Comparison of ENCODE assay signal across 17 cellular contexts in the genomic region with DNA sequence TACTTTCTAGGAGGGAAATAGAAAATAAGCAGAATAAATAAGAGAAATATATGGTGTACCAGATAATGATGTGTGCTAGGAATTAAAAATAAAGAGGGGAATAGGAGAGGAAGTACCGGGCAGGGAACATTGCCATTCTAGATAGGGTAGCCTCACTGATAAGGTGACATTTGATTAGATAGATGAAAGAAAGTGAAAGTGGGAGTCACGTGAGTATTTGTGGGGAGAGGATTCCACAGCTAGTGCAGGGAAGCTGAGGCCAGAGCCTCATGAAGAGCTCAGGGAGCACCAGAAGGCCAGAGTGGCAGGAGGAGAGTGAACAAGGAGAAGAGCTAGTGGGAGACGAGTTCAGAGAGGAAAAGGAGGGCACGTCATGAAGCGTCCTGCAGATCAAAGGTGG. TPM values are rescaled to one million over a fixed set of nuclear protein-coding genes. Genes with fewer than 3 reads are reported as not detected.
DNase-seq lines count a peak whose midpoint lies in the region; ATAC-seq and TF ChIP-seq lines count a peak whose summit lies in the region.
"Had no signal": no experiment of that assay in that cellular context is flagged by ENCODE, and none has a peak within 500 bp of the region (broad histone marks: within the 10 kb centered on the region; RNA-seq: fewer than 3 reads in every experiment).

No MANE protein-coding gene starts in this region.

- 93% methylated on average over 5 of the region's 5 CpGs for WGBS in mesenchymal stem cell
- WGBS in trophoblast cell (ENCODE audit: extremely low coverage, insufficient coverage, insufficient read length), result no CpG with 5 or more reads among the region's 5 CpGs

- H3K18ac ChIP-seq in mesenchymal stem cell (ENCODE audit: low read depth in 1 of 2, low read length in 2 of 2) (peak overlapping the region in 1 of 2 experiments; percentile 50), trophoblast cell (ENCODE audit: low read length) (no peak overlapping the region)

- H2BK120ac ChIP-seq in mesenchymal stem cell (ENCODE audit: low read depth, low read length) (no peak overlapping the region), trophoblast cell (ENCODE audit: insufficient read depth, low read length, poor library complexity) (no peak overlapping the region)

- H3K27me3 Mint-ChIP-seq in HFFc6 (ENCODE audit: insufficient read depth) (peaks cover 20% of the 10 kb centered on the region), brain (no peaks in the 10 kb centered on the region)
- no peaks in the 10 kb centered on the region for H3K27me3 Mint-ChIP-seq in stimulated activated naive CD8-positive, alpha-beta T cell treated with anti-CD3 and anti-CD28 coated beads, Interleukin-15, amount 100 ng/mL, for 72 hours

- peak overlapping the region in 1 of 2 experiments; percentile 58 for H2BK12ac ChIP-seq in mesenchymal stem cell (ENCODE audit: low read length in 2 of 2)
- no peak overlapping the region for H2BK12ac ChIP-seq in trophoblast cell (ENCODE audit: low read length)

- no peaks in the 10 kb centered on the region for H3K79me1 ChIP-seq in mesenchymal stem cell (replicated peaks; ENCODE audit: low read length, poor library complexity, severe bottlenecking)
- no peaks in the 10 kb centered on the region for H3K79me1 ChIP-seq in trophoblast cell (ENCODE audit: low read length)

- H2AK5ac ChIP-seq in mesenchymal stem cell (ENCODE audit: low read length, severe bottlenecking) (peak overlapping the region; percentile 46), trophoblast cell (ENCODE audit: low read length) (no peak overlapping the region)

- ATAC-seq in HG02610 (IDR thresholded peaks at IDR 0.05; ENCODE audit: unreplicated experiment), result no peak
- ATAC-seq in stimulated activated naive CD8-positive, alpha-beta T cell treated with anti-CD3 and anti-CD28 coated beads, Interleukin-15, amount 100 ng/mL, for 72 hours, result no peak

- peak overlapping the region; percentile 37; the same call in 1 of the 2 replicates for H3K27ac Mint-ChIP-seq in HFFc6
- peak overlapping the region; percentile 11 to 95 (median 94) for H3K27ac Mint-ChIP-seq in brain
- H3K27ac Mint-ChIP-seq in stimulated activated naive CD8-positive, alpha-beta T cell treated with anti-CD3 and anti-CD28 coated beads, Interleukin-15, amount 100 ng/mL, for 72 hours, result peak overlapping the region in 1 of 2 donors; percentile 85

- H3K4me1 Mint-ChIP-seq in HFFc6 (ENCODE audit: low read depth) (peaks cover 43% of the 10 kb centered on the region), brain (peaks cover 64% of the 10 kb centered on the region)
- H3K4me1 Mint-ChIP-seq in stimulated activated naive CD8-positive, alpha-beta T cell treated with anti-CD3 and anti-CD28 coated beads, Interleukin-15, amount 100 ng/mL, for 72 hours, result peaks cover 47% of the 10 kb centered on the region

- H2AFZ ChIP-seq in mesenchymal stem cell (ENCODE audit: low read depth, low read length) (no peak overlapping the region), trophoblast cell (ENCODE audit: insufficient read depth, low read length, poor library complexity) (no peak overlapping the region)
- H2AFZ ChIP-seq: PC-9 had no signal

- H3K9me3 ChIP-seq in mesenchymal stem cell (ENCODE audit: control insufficient read depth, low read length), result no peaks in the 10 kb centered on the region
- H3K9me3 ChIP-seq in trophoblast cell (ENCODE audit: insufficient read depth, low read depth, low read length), result peaks cover 3% of the 10 kb centered on the region
- H3K9me3 ChIP-seq: SJCRH30 had no signal

- H4K91ac ChIP-seq in mesenchymal stem cell (ENCODE audit: low read length) (no peak overlapping the region), trophoblast cell (ENCODE audit: low read depth, low read length) (no peak overlapping the region)

- H3K79me2 ChIP-seq in trophoblast cell (ENCODE audit: control insufficient read depth, insufficient read depth, low read length, poor library complexity), result no peaks in the 10 kb centered on the region

- H4K12ac ChIP-seq in trophoblast cell (ENCODE audit: low read depth, low read length), result no peak overlapping the region

- DNase-seq in HFFc6 (no peak), mesenchymal stem cell (no peak), trophoblast cell (no peak), SIG-M5 treated with dmso at 0.1 percent for 504 hours (lab: John Stamatoyannopoulos, UW; ENCODE audit: unreplicated experiment) (no peak), COR-L47 (lab: John Stamatoyannopoulos, UW) (no peak)
- DNase-seq in stimulated activated naive CD8-positive, alpha-beta T cell treated with anti-CD3 and anti-CD28 coated beads, Interleukin-15, amount 100 ng/mL, for 72 hours, result no peak
- DNase-seq: CD8-positive, alpha-beta memory T cell; KG1; NCI-H1694 treated with DMSO at 0.1 percent for 48 hours; NCI-H510A treated with DMSO at 0.1 percent for 48 hours; NCI-H82; PC-9; SJCRH30 had no signal

- no peak overlapping the region for H4K8ac ChIP-seq in mesenchymal stem cell (ENCODE audit: low read length)
- no peak overlapping the region for H4K8ac ChIP-seq in trophoblast cell (ENCODE audit: low read depth, low read length)

- H3K4me3 Mint-ChIP-seq in HFFc6 (no peak overlapping the region), brain (no peak overlapping the region)
- no peak overlapping the region for H3K4me3 Mint-ChIP-seq in stimulated activated naive CD8-positive, alpha-beta T cell treated with anti-CD3 and anti-CD28 coated beads, Interleukin-15, amount 100 ng/mL, for 72 hours
- H3K4me3 Mint-ChIP-seq: CD8-positive, alpha-beta memory T cell had no signal

- H3K9ac ChIP-seq in mesenchymal stem cell (ENCODE audit: low read length) (no peak overlapping the region), trophoblast cell (ENCODE audit: low read length) (no peak overlapping the region)
- H3K9ac ChIP-seq: BLaER1 treated with 17β-estradiol and CSF1 and Interleukin-3, amounts not matched to agents 10 nM and 100 nM had no signal

- no peak overlapping the region for H3K4me2 ChIP-seq in mesenchymal stem cell (ENCODE audit: low read length, poor library complexity, severe bottlenecking)
- no peak overlapping the region for H3K4me2 ChIP-seq in trophoblast cell (ENCODE audit: low read length)
- H3K4me2 ChIP-seq: BLaER1 treated with 17β-estradiol and CSF1 and Interleukin-3, amounts not matched to agents 10 nM and 100 nM; PC-9 had no signal

- H3K36me3 ChIP-seq in mesenchymal stem cell (ENCODE audit: control insufficient read depth in 1 of 2, insufficient read depth in 2 of 2, low read depth in 1 of 2, low read length in 2 of 2), result no peaks in the 10 kb centered on the region
- H3K36me3 ChIP-seq in trophoblast cell (ENCODE audit: control insufficient read depth in 1 of 2, insufficient read depth in 2 of 2, low read length in 2 of 2), result no peaks in the 10 kb centered on the region
- H3K36me3 ChIP-seq: BLaER1 treated with 17β-estradiol and CSF1 and Interleukin-3, amounts not matched to agents 10 nM and 100 nM; SJCRH30 had no signal

- H3K27ac ChIP-seq in mesenchymal stem cell (ENCODE audit: low read length, poor library complexity, severe bottlenecking), result no peak overlapping the region
- H3K27ac ChIP-seq in trophoblast cell (ENCODE audit: low read depth, low read length), result no peak overlapping the region
- H3K27ac ChIP-seq: BLaER1 treated with 17β-estradiol and CSF1 and Interleukin-3, amounts not matched to agents 10 nM and 100 nM; PC-9; RWPE1; SJCRH30 had no signal

- H3K23ac ChIP-seq in mesenchymal stem cell (ENCODE audit: low read length in 2 of 2) (no peak overlapping the region), trophoblast cell (ENCODE audit: low read length) (no peak overlapping the region)

- peaks cover 7% of the 10 kb centered on the region for H3K36me3 Mint-ChIP-seq in HFFc6 (ENCODE audit: low read depth)
- H3K36me3 Mint-ChIP-seq in brain, result peaks cover 16% of the 10 kb centered on the region

- no peak overlapping the region for H3K14ac ChIP-seq in mesenchymal stem cell (ENCODE audit: low read length in 2 of 2)
- H3K14ac ChIP-seq in trophoblast cell (ENCODE audit: low read length), result no peak overlapping the region

- H3K4me1 ChIP-seq in mesenchymal stem cell (ENCODE audit: control insufficient read depth, insufficient read depth, low read depth, low read length) (peaks cover 20% of the 10 kb centered on the region), trophoblast cell (ENCODE audit: control insufficient read depth in 1 of 2, insufficient read depth in 2 of 2, low read length in 2 of 2) (peaks cover 2 to 8% of the 10 kb centered on the region in 2 experiments)
- H3K4me1 ChIP-seq: SJCRH30 had no signal

- peak overlapping the region; percentile 19 for H2BK15ac ChIP-seq in mesenchymal stem cell (ENCODE audit: low read depth, poor library complexity, severe bottlenecking)

- H3K27me3 ChIP-seq in mesenchymal stem cell (ENCODE audit: control insufficient read depth in 1 of 2, insufficient read depth in 1 of 2, low read length in 2 of 2), result no peaks in the 10 kb centered on the region
- no peaks in the 10 kb centered on the region for H3K27me3 ChIP-seq in trophoblast cell (ENCODE audit: insufficient read depth, low read length)
- H3K27me3 ChIP-seq: SJCRH30 had no signal

- H3K9me3 Mint-ChIP-seq in HFFc6, result peaks cover 13% of the 10 kb centered on the region
- peaks cover 14 to 22% (median 18%) of the 10 kb centered on the region in 5 experiments for H3K9me3 Mint-ChIP-seq in brain
- H3K9me3 Mint-ChIP-seq in stimulated activated naive CD8-positive, alpha-beta T cell treated with anti-CD3 and anti-CD28 coated beads, Interleukin-15, amount 100 ng/mL, for 72 hours, result peaks cover 16 to 18% of the 10 kb centered on the region in 2 donors

- H2BK5ac ChIP-seq in mesenchymal stem cell (ENCODE audit: low read depth, low read length, poor library complexity, severe bottlenecking) (no peak overlapping the region), trophoblast cell (ENCODE audit: low read depth, low read length, poor library complexity) (no peak overlapping the region)

- TF ChIP-seq CTCF in HFFc6 (IDR thresholded peaks at IDR 0.05) (no peak), brain (conservative IDR thresholded peaks at IDR 0.05) (no peak)

- H3K4me3 ChIP-seq in mesenchymal stem cell (ENCODE audit: insufficient read depth in 1 of 2, low read depth in 1 of 2, low read length in 2 of 2) (no peak overlapping the region), trophoblast cell (ENCODE audit: low read depth, low read length) (peak overlapping the region; percentile 13)
- H3K4me3 ChIP-seq: BLaER1 treated with 17β-estradiol and CSF1 and Interleukin-3, amounts not matched to agents 10 nM and 100 nM; PC-9; SJCRH30 had no signal

- H3K4ac ChIP-seq in mesenchymal stem cell (ENCODE audit: low read depth in 1 of 2, low read length in 2 of 2) (no peak overlapping the region), trophoblast cell (ENCODE audit: low read depth, low read length) (no peak overlapping the region)

RNA-seq across cellular contexts. Expression of a gene that starts 49.1 kb away (rescaled TPM):
- total RNA-seq in HFFc6 (2021; fragmentation: NEBNext Ultra II Directional; extraction: Animal tissue kit (Norgen Biotek cat#: 25700)), result 1 to 10 TPM; 1.9 to 2.7 (median 2.3) TPM
- 2.1 TPM for polyA plus RNA-seq in brain (ENCODE audit: insufficient read depth, low read depth, low replicate concordance)
- 2.8 TPM for polyA plus RNA-seq in mesenchymal stem cell (2013, experiment 1 of 2)
- polyA plus RNA-seq in mesenchymal stem cell (2013, experiment 2 of 2), result 3.1 TPM
- 0.60 and 0.82 TPM in 2 replicates for polyA plus RNA-seq in trophoblast cell (2013)
